In genomic region chr20:56801991-56802740, GRCh38 we compare ENCODE assay signal across 28 cellular contexts.
DNase-seq lines count a peak whose midpoint lies in the region; ATAC-seq and TF ChIP-seq lines count a peak whose summit lies in the region.
"Had no signal": no experiment of that assay in that cellular context is flagged by ENCODE, and none has a peak within 500 bp of the region (broad histone marks: within the 10 kb centered on the region; RNA-seq: fewer than 3 reads in every experiment).

No MANE protein-coding gene starts in this region.

- DNase-seq in T47D (ENCODE audit: low read depth in 1 of 2, low spot score in 1 of 2) = peak; percentile 56 to 89
- DNase-seq in MCF 10A (ENCODE audit: unreplicated experiment) = no peak
- peak; percentile 42 for DNase-seq in astrocyte of the spinal cord (ENCODE audit: low read depth, low spot score)
- DNase-seq in iris pigment epithelial cell (ENCODE audit: low read depth) = peak; percentile 61
- no peak for DNase-seq in vagina (ENCODE audit: extremely low spot score in 2 of 2)
- DNase-seq in upper lobe of right lung = no peak
- no peak for DNase-seq in H7
- DNase-seq: 8988T; activated CD4-positive, alpha-beta T cell treated with anti-CD3 and anti-CD28 coated beads, Interleukin-2, amount 50 U/mL, for 1 hour; activated CD8-positive, alpha-beta memory T cell treated with anti-CD3 and anti-CD28 coated beads, Interleukin-2, amount 50 U/mL, for 4 hours; activated effector memory CD4-positive, alpha-beta T cell treated with anti-CD3 and anti-CD28 coated beads, Interleukin-2, amount 50 U/mL, for 16 hours; central memory CD4-positive, alpha-beta T cell; effector CD4-positive, alpha-beta T cell; GOT3; heart left ventricle; KBM-7; MV-4-11; NCI-H1694; NCI-H2227 treated with DMSO at 0.1 percent for 48 hours; NCI-H748 treated with DMSO at 0.1 percent for 48 hours; retina; SHP77; T-cell; uterus had no signal

- no peaks in the 10 kb centered on the region for H3K27me3 Mint-ChIP-seq in MCF 10A (ENCODE audit: insufficient read depth, unreplicated experiment)

- TF ChIP-seq POLR2A in vagina (IDR thresholded peaks at IDR 0.05) = no peak

- in situ Hi-C loops in T47D (cut with HindIII; ENCODE audit: low pct_unique_long_range_greater_than_20kb, low sequenced_read_pairs) (no loop called here), astrocyte of the spinal cord (cut with HindIII; ENCODE audit: low sequenced_read_pairs) (no loop called here)

- TF ChIP-seq CTCF in MCF 10A (IDR thresholded peaks at IDR 0.05; ENCODE audit: unreplicated experiment) (no peak), astrocyte of the spinal cord (IDR thresholded peaks at IDR 0.05; ENCODE audit: low read depth, low read length) (no peak), vagina (IDR thresholded peaks at IDR 0.05) (no peak), upper lobe of right lung (IDR thresholded peaks at IDR 0.05) (no peak)

- no peak overlapping the region for H3K4me3 Mint-ChIP-seq in MCF 10A (ENCODE audit: unreplicated experiment)
- H3K4me3 Mint-ChIP-seq: T-cell had no signal

- H3K27ac Mint-ChIP-seq in MCF 10A (ENCODE audit: low read depth, unreplicated experiment) = no peak overlapping the region
- H3K27ac Mint-ChIP-seq: T-cell had no signal

- POLR2A ChIA-PET in MCF 10A (lab: Yijun Ruan, JAX) = interaction anchor here (0.6 to 1.9 kb wide), 4 partner anchors 9 to 580 kb away, joined by 3 to 7 read pairs (median 4); no protein-coding TSS in a partner anchor

- ATAC-seq in upper lobe of right lung (no peak), GM21423 (IDR thresholded peaks at IDR 0.05; ENCODE audit: unreplicated experiment) (no peak)
- ATAC-seq: esophagus mucosa, heart left ventricle, T-cell had no signal

- H3K4me1 Mint-ChIP-seq in MCF 10A (ENCODE audit: insufficient read depth, unreplicated experiment) = no peaks in the 10 kb centered on the region
- H3K4me1 Mint-ChIP-seq: T-cell had no signal

- H3K36me3 Mint-ChIP-seq in MCF 10A (ENCODE audit: insufficient read depth, unreplicated experiment) = no peaks in the 10 kb centered on the region
- H3K36me3 Mint-ChIP-seq: T-cell had no signal

- intact Hi-C loops in MCF 10A (cut with micrococcal nuclease) = no loop called here
- intact Hi-C loops in vagina (cut with DNase I) = no loop called here
- intact Hi-C loops in upper lobe of right lung (cut with DNase I) = no loop called here

- BruUV-seq in MCF 10A (replicated peaks; lab: Mats Ljungman, UMichigan) = no TSS peak

- H3K9me3 Mint-ChIP-seq in MCF 10A (ENCODE audit: unreplicated experiment) = peaks cover 15% of the 10 kb centered on the region

- no peaks in the 10 kb centered on the region for H3K27me3 ChIP-seq in vagina
- H3K27me3 ChIP-seq in upper lobe of right lung = peaks cover 15% of the 10 kb centered on the region
- no peaks in the 10 kb centered on the region for H3K27me3 ChIP-seq in H7 (ENCODE audit: control insufficient read depth, insufficient read depth, low read length)
- H3K27me3 ChIP-seq: BLaER1 treated with 17β-estradiol and CSF1 and Interleukin-3, amounts not matched to agents 10 nM and 100 nM; uterus had no signal

- no peaks in the 10 kb centered on the region for H3K36me3 ChIP-seq in vagina
- no peaks in the 10 kb centered on the region for H3K36me3 ChIP-seq in upper lobe of right lung
- no peaks in the 10 kb centered on the region for H3K36me3 ChIP-seq in H7 (replicated peaks; ENCODE audit: control insufficient read depth, insufficient read depth, low read length)
- H3K36me3 ChIP-seq: BLaER1 treated with 17β-estradiol and CSF1 and Interleukin-3, amounts not matched to agents 10 nM and 100 nM; heart left ventricle; neutrophil; uterus had no signal

- H3K4me1 ChIP-seq in vagina (peaks cover 11% of the 10 kb centered on the region), upper lobe of right lung (no peaks in the 10 kb centered on the region)
- H3K4me1 ChIP-seq: heart left ventricle, uterus had no signal

- H3K4me3 ChIP-seq in astrocyte of the spinal cord (ENCODE audit: low read depth, low read length) = no peak overlapping the region
- H3K4me3 ChIP-seq in vagina = no peak overlapping the region
- H3K4me3 ChIP-seq in upper lobe of right lung = no peak overlapping the region
- H3K4me3 ChIP-seq in H7 (ENCODE audit: insufficient read depth, low read depth, low read length) = no peak overlapping the region
- H3K4me3 ChIP-seq: BLaER1 treated with 17β-estradiol and CSF1 and Interleukin-3, amounts not matched to agents 10 nM and 100 nM; heart left ventricle; uterus had no signal

- CTCF ChIA-PET in MCF 10A (lab: Yijun Ruan, JAX) = interaction anchor here (0.7 to 1.1 kb wide), 3 partner anchors 9 to 167 kb away, joined by 3 to 4 read pairs (median 3); no protein-coding TSS in a partner anchor

- H3K27ac ChIP-seq in vagina (peak overlapping the region; percentile 59), upper lobe of right lung (no peak overlapping the region)
- H3K27ac ChIP-seq: BLaER1 treated with 17β-estradiol and CSF1 and Interleukin-3, amounts not matched to agents 10 nM and 100 nM; heart left ventricle; neutrophil had no signal

- no peaks in the 10 kb centered on the region for H3K9me3 ChIP-seq in vagina
- H3K9me3 ChIP-seq in upper lobe of right lung = no peaks in the 10 kb centered on the region
- H3K9me3 ChIP-seq: neutrophil, uterus had no signal

Comparison
In these comparisons a context has a peak if more than half of its experiments do, and no peak if none do; other contexts are left out.
1. DNase-seq: peak in T47D (2 of 2), astrocyte of the spinal cord (single experiment) and iris pigment epithelial cell (single experiment); none in MCF 10A (single experiment), vagina (0 of 2), upper lobe of right lung (single experiment) and H7 (single experiment).